ENCODE assay signal across 19 cellular contexts in the genomic region with DNA sequence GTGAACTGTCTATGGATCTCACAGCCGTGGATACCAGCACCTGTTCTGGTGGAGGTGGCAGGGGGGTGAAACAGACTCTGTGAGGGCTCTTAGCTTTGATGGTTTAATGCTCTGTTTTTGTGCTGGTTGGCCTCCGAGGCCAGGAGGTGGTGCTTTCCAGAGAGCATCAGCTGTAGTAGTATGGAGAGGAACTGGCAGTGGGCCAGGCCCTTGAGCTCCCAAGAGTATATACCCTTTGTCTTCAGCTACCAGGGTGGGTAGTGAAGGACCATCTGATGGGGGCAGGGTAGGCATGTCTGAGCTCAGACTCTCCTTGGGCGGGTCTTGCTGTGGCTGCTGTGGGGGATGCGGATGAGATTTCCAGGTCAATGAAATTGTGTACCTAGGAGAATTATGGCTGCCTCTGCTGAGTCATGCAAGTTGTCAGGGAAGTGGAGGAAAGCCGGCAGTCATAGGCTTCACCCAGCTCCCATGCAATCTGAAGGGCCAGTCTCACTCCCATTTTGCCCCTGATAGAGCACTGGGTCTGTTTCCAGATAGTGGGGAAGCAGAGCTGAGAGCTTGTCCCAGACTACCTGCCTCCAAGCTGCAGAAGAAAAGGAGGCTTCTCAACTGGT.
A peak's percentile ranks its signal among the peaks of the same experiment; 100 is the strongest.
DNase-seq lines count a peak whose midpoint lies in the region; ATAC-seq and TF ChIP-seq lines count a peak whose summit lies in the region.
"Had no signal": no experiment of that assay in that cellular context is flagged by ENCODE, and none has a peak within 500 bp of the region (broad histone marks: within the 10 kb centered on the region; RNA-seq: fewer than 3 reads in every experiment).

No MANE protein-coding gene starts in this region.

- intact Hi-C loops in esophagus muscularis mucosa (cut with DNase I) = no loop called here

- no peaks in the 10 kb centered on the region for H3K4me1 ChIP-seq in GM23338 (ENCODE audit: insufficient read depth)
- no peaks in the 10 kb centered on the region for H3K4me1 ChIP-seq in esophagus muscularis mucosa
- H3K4me1 ChIP-seq: BLaER1, tibial artery had no signal

- TF ChIP-seq POLR2A in GM18505 (IDR thresholded peaks at IDR 0.05; ENCODE audit: borderline replicate concordance, extremely low read depth, insufficient read depth, insufficient read length) = no peak
- no peak for TF ChIP-seq POLR2A in esophagus muscularis mucosa (IDR thresholded peaks at IDR 0.05; ENCODE audit: low read depth)

- peaks cover 2% of the 10 kb centered on the region; the same call in 2 of the 3 replicates for H3K9me3 Mint-ChIP-seq in GM23338
- H3K9me3 Mint-ChIP-seq in glutamatergic neuron (ENCODE audit: unreplicated experiment) = peaks cover 1% of the 10 kb centered on the region
- H3K9me3 Mint-ChIP-seq: central memory CD8-positive, alpha-beta T cell had no signal

- WGBS in esophagus muscularis mucosa = 73% methylated on average over 4 of the region's 5 CpGs

- H2AFZ ChIP-seq in GM23338 = peak overlapping the region; percentile 56

- TF ChIP-seq CTCF in GM23338 (conservative IDR thresholded peaks at IDR 0.05; ENCODE audit: low read depth in 2 of 2) = no peak
- TF ChIP-seq CTCF in glutamatergic neuron (IDR thresholded peaks at IDR 0.05; ENCODE audit: partially characterized antibody, unreplicated experiment) = no peak
- no peak for TF ChIP-seq CTCF in esophagus muscularis mucosa (IDR thresholded peaks at IDR 0.05)

- TF ChIP-seq EP300 in esophagus muscularis mucosa (IDR thresholded peaks at IDR 0.05) = no peak

- H3K4me3 ChIP-seq in GM23338 (no peak overlapping the region), esophagus muscularis mucosa (no peak overlapping the region)
- H3K4me3 ChIP-seq: BLaER1, tibial artery had no signal

- H3K27ac Mint-ChIP-seq in GM23338 = peak overlapping the region; percentile 43; the same call in 1 of the 2 replicates
- peak overlapping the region; percentile 12 for H3K27ac Mint-ChIP-seq in glutamatergic neuron (ENCODE audit: unreplicated experiment)
- H3K27ac Mint-ChIP-seq: effector memory CD8-positive, alpha-beta T cell; nephron; stimulated activated effector memory CD8-positive, alpha-beta T cell treated with anti-CD3 and anti-CD28 coated beads, Interleukin-12 subunit alpha, Interleukin-12 subunit beta, amount 100 ng/mL, for 72 hours had no signal

- H3K9me2 ChIP-seq in GM23338 (ENCODE audit: insufficient read depth) = no peaks in the 10 kb centered on the region
- H3K9me2 ChIP-seq: SK-N-SH had no signal

- H3K27me3 ChIP-seq in GM23338 (ENCODE audit: insufficient read depth) = no peaks in the 10 kb centered on the region
- H3K27me3 ChIP-seq in esophagus muscularis mucosa = no peaks in the 10 kb centered on the region
- H3K27me3 ChIP-seq: BLaER1, tibial artery had no signal

- H3K4me2 ChIP-seq in GM23338 = no peak overlapping the region
- H3K4me2 ChIP-seq: BLaER1, SK-N-SH had no signal

- H3K4me3 Mint-ChIP-seq in GM23338 = no peak overlapping the region
- H3K4me3 Mint-ChIP-seq in glutamatergic neuron (ENCODE audit: unreplicated experiment) = no peak overlapping the region
- H3K4me3 Mint-ChIP-seq: central memory CD8-positive, alpha-beta T cell; effector memory CD8-positive, alpha-beta T cell; nephron; stimulated activated effector memory CD8-positive, alpha-beta T cell treated with anti-CD3 and anti-CD28 coated beads, Interleukin-12 subunit alpha, Interleukin-12 subunit beta, amount 100 ng/mL, for 72 hours had no signal

- no peaks in the 10 kb centered on the region for H4K20me1 ChIP-seq in GM23338 (replicated peaks; ENCODE audit: insufficient read depth)
- H4K20me1 ChIP-seq: BLaER1 had no signal

- peaks cover 0 to 3% (median 2%) of the 10 kb centered on the region in 4 donors for H3K9me3 ChIP-seq in esophagus muscularis mucosa
- H3K9me3 ChIP-seq: SK-N-SH, tibial artery had no signal

- no peaks in the 10 kb centered on the region for H3F3A ChIP-seq in GM23338 (replicated peaks; ENCODE audit: low read depth)

- no peaks in the 10 kb centered on the region for H3K79me2 ChIP-seq in GM23338 (replicated peaks; ENCODE audit: insufficient read depth)

- H3K36me3 Mint-ChIP-seq in GM23338 (ENCODE audit: low read depth) = no peaks in the 10 kb centered on the region
- no peaks in the 10 kb centered on the region for H3K36me3 Mint-ChIP-seq in glutamatergic neuron (ENCODE audit: unreplicated experiment)
- H3K36me3 Mint-ChIP-seq: stimulated activated effector memory CD8-positive, alpha-beta T cell treated with anti-CD3 and anti-CD28 coated beads, Interleukin-12 subunit alpha, Interleukin-12 subunit beta, amount 100 ng/mL, for 72 hours had no signal

- DNase-seq in GM23338 (ENCODE audit: low spot score) = no peak
- peak; percentile 93 for DNase-seq in NCI-H187 treated with DMSO at 0.1 percent for 48 hours (lab: John Stamatoyannopoulos, UW)
- DNase-seq in NCI-H524 (lab: John Stamatoyannopoulos, UW) = peak; percentile 59 to 86
- DNase-seq in glutamatergic neuron = no peak
- DNase-seq in esophagus muscularis mucosa (ENCODE audit: extremely low spot score) = no peak
- DNase-seq: activated CD4-positive, alpha-beta T cell treated with anti-CD3 and anti-CD28 coated beads for 1 hour; activated gamma-delta T cell treated with Interleukin-2 at 50 U/mL for 16 hours; effector memory CD8-positive, alpha-beta T cell; NCI-H2081; OCI-M1; SK-N-SH; T1000; tibial artery had no signal

- no peak overlapping the region for H3K27ac ChIP-seq in GM23338 (ENCODE audit: low read depth)
- H3K27ac ChIP-seq in esophagus muscularis mucosa (replicated peaks in 1 of 4) = no peak overlapping the region
- H3K27ac ChIP-seq: BLaER1, tibial artery had no signal

- ATAC-seq in GM23338 (no peak), GM18505 (IDR thresholded peaks at IDR 0.05; ENCODE audit: unreplicated experiment) (no peak), GM21381 (IDR thresholded peaks at IDR 0.05; ENCODE audit: unreplicated experiment) (no peak)
- ATAC-seq: effector memory CD8-positive, alpha-beta T cell; stimulated activated effector memory CD8-positive, alpha-beta T cell treated with anti-CD3 and anti-CD28 coated beads, Interleukin-12 subunit alpha, Interleukin-12 subunit beta, amount 100 ng/mL, for 72 hours had no signal

- H3K4me1 Mint-ChIP-seq in GM23338 (no peaks in the 10 kb centered on the region), glutamatergic neuron (ENCODE audit: low read depth, unreplicated experiment) (peaks cover 3% of the 10 kb centered on the region)
- H3K4me1 Mint-ChIP-seq: central memory CD8-positive, alpha-beta T cell had no signal

- peaks cover 2% of the 10 kb centered on the region for H3K27me3 Mint-ChIP-seq in GM23338 (ENCODE audit: insufficient read depth, low read depth, poor library complexity)
- H3K27me3 Mint-ChIP-seq in glutamatergic neuron (ENCODE audit: unreplicated experiment) = peaks cover 2% of the 10 kb centered on the region
- H3K27me3 Mint-ChIP-seq: central memory CD8-positive, alpha-beta T cell had no signal

- peaks cover 7% of the 10 kb centered on the region; the same call in 1 of the 2 replicates for H3K36me3 ChIP-seq in GM23338 (ENCODE audit: insufficient read depth)
- H3K36me3 ChIP-seq in esophagus muscularis mucosa = no peaks in the 10 kb centered on the region
- H3K36me3 ChIP-seq: BLaER1, tibial artery had no signal

TF ChIP-seq in GM23338, 12 proteins besides CTCF, POLR2A, EP300 and RAD21 (continues in another document):
- TF ChIP-seq ZNF114 (CRISPR knock-in tag; IDR thresholded peaks at IDR 0.05) = no peak

Comparison
In these comparisons a context has a peak if more than half of its experiments do, and no peak if none do; other contexts are left out.
1. DNase-seq: peak in NCI-H187 treated with DMSO at 0.1 percent for 48 hours (single experiment) and NCI-H524 (2 of 2); none in GM23338 (single experiment), glutamatergic neuron (single experiment) and esophagus muscularis mucosa (single experiment).